1 cellular context compared by ENCODE assay signal in genomic region chr2:189829092-189829843, GRCh38.
TF ChIP-seq lines count a peak whose summit lies in the region.

No MANE protein-coding gene starts in this region.

TF ChIP-seq in HEK293, 187 proteins besides CTCF, POLR2A, EP300 and RAD21 (continued from another document and continues in another):
- TF ChIP-seq, protein P1, sequence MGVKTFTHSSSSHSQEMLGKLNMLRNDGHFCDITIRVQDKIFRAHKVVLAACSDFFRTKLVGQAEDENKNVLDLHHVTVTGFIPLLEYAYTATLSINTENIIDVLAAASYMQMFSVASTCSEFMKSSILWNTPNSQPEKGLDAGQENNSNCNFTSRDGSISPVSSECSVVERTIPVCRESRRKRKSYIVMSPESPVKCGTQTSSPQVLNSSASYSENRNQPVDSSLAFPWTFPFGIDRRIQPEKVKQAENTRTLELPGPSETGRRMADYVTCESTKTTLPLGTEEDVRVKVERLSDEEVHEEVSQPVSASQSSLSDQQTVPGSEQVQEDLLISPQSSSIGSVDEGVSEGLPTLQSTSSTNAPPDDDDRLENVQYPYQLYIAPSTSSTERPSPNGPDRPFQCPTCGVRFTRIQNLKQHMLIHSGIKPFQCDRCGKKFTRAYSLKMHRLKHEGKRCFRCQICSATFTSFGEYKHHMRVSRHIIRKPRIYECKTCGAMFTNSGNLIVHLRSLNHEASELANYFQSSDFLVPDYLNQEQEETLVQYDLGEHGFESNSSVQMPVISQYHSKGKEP (tag by site-specific recombination; IDR thresholded peaks at IDR 0.05), result no peak
- TF ChIP-seq ZNF366 (tag by site-specific recombination; conservative IDR thresholded peaks at IDR 0.05) (no peak; the same call in 1 of the 2 replicates), ZNF488 (tag by site-specific recombination; IDR thresholded peaks at IDR 0.05) (no peak), ZNF155 (tag by site-specific recombination; IDR thresholded peaks at IDR 0.05) (no peak), FEZF1 (tag by site-specific recombination; IDR thresholded peaks at IDR 0.05) (peak; percentile 63), ZNF214 (tag by site-specific recombination; IDR thresholded peaks at IDR 0.05; ENCODE audit: borderline replicate concordance) (no peak), ZNF610 (tag by site-specific recombination; IDR thresholded peaks at IDR 0.05; ENCODE audit: borderline replicate concordance) (0 out of 2 replicates have a peak, but pooled peaks have one; percentile 50), ZFP41 (tag by site-specific recombination; IDR thresholded peaks at IDR 0.05; ENCODE audit: borderline replicate concordance) (no peak), ZNF394 (tag by site-specific recombination; IDR thresholded peaks at IDR 0.05; ENCODE audit: borderline replicate concordance) (no peak), ZNF585B (tag by site-specific recombination; IDR thresholded peaks at IDR 0.05) (no peak), ZNF629 (tag by site-specific recombination; IDR thresholded peaks at IDR 0.05) (no peak), ZNF707 (tag by site-specific recombination; IDR thresholded peaks at IDR 0.05) (no peak), ZNF660 (tag by site-specific recombination; IDR thresholded peaks at IDR 0.05) (no peak), ZEB2 (tag by site-specific recombination; IDR thresholded peaks at IDR 0.05) (no peak), ZNF391 (tag by site-specific recombination; IDR thresholded peaks at IDR 0.05; ENCODE audit: borderline replicate concordance, low read depth) (no peak), ZNF571 (tag by site-specific recombination; IDR thresholded peaks at IDR 0.05) (no peak), ZSCAN30 (tag by site-specific recombination; IDR thresholded peaks at IDR 0.05) (no peak), IKZF3 (tag by site-specific recombination; IDR thresholded peaks at IDR 0.05) (0 out of 2 replicates have a peak, but pooled peaks have one; percentile 10), REPIN1 (tag by site-specific recombination; IDR thresholded peaks at IDR 0.05; ENCODE audit: low read depth) (no peak), ZNF239 (tag by site-specific recombination; IDR thresholded peaks at IDR 0.05) (no peak), ZNF423 (tag by site-specific recombination; IDR thresholded peaks at IDR 0.05) (no peak), ZNF514 (tag by site-specific recombination; IDR thresholded peaks at IDR 0.05) (no peak), ZNF623 (tag by site-specific recombination; IDR thresholded peaks at IDR 0.05) (no peak), ZNF114 (tag by site-specific recombination; IDR thresholded peaks at IDR 0.05) (no peak), ZNF133 (tag by site-specific recombination; IDR thresholded peaks at IDR 0.05) (no peak), RBAK (tag by site-specific recombination; IDR thresholded peaks at IDR 0.05) (no peak), TRIM28 (IDR thresholded peaks at IDR 0.05; ENCODE audit: borderline replicate concordance, low read length) (no peak), ZNF626 (tag by site-specific recombination; IDR thresholded peaks at IDR 0.05) (no peak), ZNF175 (tag by site-specific recombination; IDR thresholded peaks at IDR 0.05) (no peak), PRDM4 (tag by site-specific recombination; IDR thresholded peaks at IDR 0.05) (peak; percentile 80), ZBTB48 (tag by site-specific recombination; IDR thresholded peaks at IDR 0.05) (no peak), ZNF24 (tag by site-specific recombination; IDR thresholded peaks at IDR 0.05) (no peak), ZNF19 (tag by site-specific recombination; IDR thresholded peaks at IDR 0.05; ENCODE audit: low read depth) (no peak), ZNF280C (tag by site-specific recombination; IDR thresholded peaks at IDR 0.05) (no peak), YY2 (tag by site-specific recombination; IDR thresholded peaks at IDR 0.05) (no peak), ZNF654 (tag by site-specific recombination; IDR thresholded peaks at IDR 0.05; ENCODE audit: low read depth) (no peak), ZNF555 (tag by site-specific recombination; conservative IDR thresholded peaks at IDR 0.05) (no peak), KLF9 (tag by site-specific recombination; IDR thresholded peaks at IDR 0.05; ENCODE audit: low read depth) (no peak), ZNF132 (tag by site-specific recombination; IDR thresholded peaks at IDR 0.05; ENCODE audit: borderline replicate concordance) (no peak), ZNF747 (tag by site-specific recombination; IDR thresholded peaks at IDR 0.05) (no peak), SP2 (tag by site-specific recombination; IDR thresholded peaks at IDR 0.05) (no peak), SCRT1 (tag by site-specific recombination; IDR thresholded peaks at IDR 0.05; ENCODE audit: borderline replicate concordance) (no peak), PRDM6 (tag by site-specific recombination; IDR thresholded peaks at IDR 0.05) (0 out of 2 replicates have a peak, but pooled peaks have one; percentile 27)
- TF ChIP-seq, protein P2, sequence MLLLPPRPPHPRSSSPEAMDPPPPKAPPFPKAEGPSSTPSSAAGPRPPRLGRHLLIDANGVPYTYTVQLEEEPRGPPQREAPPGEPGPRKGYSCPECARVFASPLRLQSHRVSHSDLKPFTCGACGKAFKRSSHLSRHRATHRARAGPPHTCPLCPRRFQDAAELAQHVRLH (tag by site-specific recombination; IDR thresholded peaks at IDR 0.05), result 0 out of 2 replicates have a peak, but pooled peaks have one; percentile 62
- TF ChIP-seq, protein P3, sequence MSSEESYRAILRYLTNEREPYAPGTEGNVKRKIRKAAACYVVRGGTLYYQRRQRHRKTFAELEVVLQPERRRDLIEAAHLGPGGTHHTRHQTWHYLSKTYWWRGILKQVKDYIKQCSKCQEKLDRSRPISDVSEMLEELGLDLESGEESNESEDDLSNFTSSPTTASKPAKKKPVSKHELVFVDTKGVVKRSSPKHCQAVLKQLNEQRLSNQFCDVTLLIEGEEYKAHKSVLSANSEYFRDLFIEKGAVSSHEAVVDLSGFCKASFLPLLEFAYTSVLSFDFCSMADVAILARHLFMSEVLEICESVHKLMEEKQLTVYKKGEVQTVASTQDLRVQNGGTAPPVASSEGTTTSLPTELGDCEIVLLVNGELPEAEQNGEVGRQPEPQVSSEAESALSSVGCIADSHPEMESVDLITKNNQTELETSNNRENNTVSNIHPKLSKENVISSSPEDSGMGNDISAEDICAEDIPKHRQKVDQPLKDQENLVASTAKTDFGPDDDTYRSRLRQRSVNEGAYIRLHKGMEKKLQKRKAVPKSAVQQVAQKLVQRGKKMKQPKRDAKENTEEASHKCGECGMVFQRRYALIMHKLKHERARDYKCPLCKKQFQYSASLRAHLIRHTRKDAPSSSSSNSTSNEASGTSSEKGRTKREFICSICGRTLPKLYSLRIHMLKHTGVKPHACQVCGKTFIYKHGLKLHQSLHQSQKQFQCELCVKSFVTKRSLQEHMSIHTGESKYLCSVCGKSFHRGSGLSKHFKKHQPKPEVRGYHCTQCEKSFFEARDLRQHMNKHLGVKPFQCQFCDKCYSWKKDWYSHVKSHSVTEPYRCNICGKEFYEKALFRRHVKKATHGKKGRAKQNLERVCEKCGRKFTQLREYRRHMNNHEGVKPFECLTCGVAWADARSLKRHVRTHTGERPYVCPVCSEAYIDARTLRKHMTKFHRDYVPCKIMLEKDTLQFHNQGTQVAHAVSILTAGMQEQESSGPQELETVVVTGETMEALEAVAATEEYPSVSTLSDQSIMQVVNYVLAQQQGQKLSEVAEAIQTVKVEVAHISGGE (tag by site-specific recombination; conservative IDR thresholded peaks at IDR 0.05; ENCODE audit: low read depth), result no peak
- TF ChIP-seq, protein P4, sequence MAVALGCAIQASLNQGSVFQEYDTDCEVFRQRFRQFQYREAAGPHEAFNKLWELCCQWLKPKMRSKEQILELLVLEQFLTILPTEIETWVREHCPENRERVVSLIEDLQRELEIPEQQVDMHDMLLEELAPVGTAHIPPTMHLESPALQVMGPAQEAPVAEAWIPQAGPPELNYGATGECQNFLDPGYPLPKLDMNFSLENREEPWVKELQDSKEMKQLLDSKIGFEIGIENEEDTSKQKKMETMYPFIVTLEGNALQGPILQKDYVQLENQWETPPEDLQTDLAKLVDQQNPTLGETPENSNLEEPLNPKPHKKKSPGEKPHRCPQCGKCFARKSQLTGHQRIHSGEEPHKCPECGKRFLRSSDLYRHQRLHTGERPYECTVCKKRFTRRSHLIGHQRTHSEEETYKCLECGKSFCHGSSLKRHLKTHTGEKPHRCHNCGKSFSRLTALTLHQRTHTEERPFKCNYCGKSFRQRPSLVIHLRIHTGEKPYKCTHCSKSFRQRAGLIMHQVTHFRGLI (tag by site-specific recombination; IDR thresholded peaks at IDR 0.05), result no peak
- TF ChIP-seq, protein P5, sequence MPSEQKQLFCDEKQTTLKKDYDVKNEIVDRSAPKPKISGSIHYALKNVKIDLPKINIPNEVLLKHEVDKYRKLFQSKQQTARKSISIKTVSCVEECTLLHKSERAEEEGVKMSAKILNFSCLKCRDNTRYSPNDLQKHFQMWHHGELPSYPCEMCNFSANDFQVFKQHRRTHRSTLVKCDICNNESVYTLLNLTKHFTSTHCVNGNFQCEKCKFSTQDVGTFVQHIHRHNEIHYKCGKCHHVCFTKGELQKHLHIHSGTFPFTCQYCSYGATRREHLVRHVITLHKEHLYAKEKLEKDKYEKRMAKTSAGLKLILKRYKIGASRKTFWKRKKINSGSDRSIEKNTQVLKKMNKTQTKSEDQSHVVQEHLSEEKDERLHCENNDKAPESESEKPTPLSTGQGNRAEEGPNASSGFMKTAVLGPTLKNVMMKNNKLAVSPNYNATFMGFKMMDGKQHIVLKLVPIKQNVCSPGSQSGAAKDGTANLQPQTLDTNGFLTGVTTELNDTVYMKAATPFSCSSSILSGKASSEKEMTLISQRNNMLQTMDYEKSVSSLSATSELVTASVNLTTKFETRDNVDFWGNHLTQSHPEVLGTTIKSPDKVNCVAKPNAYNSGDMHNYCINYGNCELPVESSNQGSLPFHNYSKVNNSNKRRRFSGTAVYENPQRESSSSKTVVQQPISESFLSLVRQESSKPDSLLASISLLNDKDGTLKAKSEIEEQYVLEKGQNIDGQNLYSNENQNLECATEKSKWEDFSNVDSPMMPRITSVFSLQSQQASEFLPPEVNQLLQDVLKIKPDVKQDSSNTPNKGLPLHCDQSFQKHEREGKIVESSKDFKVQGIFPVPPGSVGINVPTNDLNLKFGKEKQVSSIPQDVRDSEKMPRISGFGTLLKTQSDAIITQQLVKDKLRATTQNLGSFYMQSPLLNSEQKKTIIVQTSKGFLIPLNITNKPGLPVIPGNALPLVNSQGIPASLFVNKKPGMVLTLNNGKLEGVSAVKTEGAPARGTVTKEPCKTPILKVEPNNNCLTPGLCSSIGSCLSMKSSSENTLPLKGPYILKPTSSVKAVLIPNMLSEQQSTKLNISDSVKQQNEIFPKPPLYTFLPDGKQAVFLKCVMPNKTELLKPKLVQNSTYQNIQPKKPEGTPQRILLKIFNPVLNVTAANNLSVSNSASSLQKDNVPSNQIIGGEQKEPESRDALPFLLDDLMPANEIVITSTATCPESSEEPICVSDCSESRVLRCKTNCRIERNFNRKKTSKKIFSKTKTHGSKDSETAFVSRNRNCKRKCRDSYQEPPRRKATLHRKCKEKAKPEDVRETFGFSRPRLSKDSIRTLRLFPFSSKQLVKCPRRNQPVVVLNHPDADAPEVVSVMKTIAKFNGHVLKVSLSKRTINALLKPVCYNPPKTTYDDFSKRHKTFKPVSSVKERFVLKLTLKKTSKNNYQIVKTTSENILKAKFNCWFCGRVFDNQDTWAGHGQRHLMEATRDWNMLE (tag by site-specific recombination; conservative IDR thresholded peaks at IDR 0.05; ENCODE audit: low read depth), result no peak
